ENCODE assay signal across 10 cellular contexts in the genomic region with DNA sequence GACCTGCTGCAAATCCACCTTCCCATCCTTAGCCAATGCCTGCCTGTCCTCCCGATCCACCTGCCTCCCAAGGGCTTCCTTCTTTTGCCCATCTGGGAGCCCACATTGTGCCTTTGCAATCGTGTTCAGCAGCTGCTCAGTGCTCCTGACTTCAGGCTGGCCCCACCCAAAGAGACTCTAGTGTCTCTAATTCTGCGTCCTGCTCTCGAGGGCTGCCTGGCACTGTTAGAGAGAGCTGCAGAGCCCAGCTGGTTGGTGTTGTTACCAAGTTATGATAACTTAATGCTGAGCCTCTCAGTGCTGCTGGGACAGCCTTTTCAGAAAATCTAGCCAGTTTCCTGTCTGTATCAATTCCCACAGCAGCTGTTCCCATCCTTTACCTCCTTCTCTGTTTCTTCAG.
DNase-seq lines count a peak whose midpoint lies in the region; ATAC-seq and TF ChIP-seq lines count a peak whose summit lies in the region.
"Had no signal": no experiment of that assay in that cellular context is flagged by ENCODE, and none has a peak within 500 bp of the region (broad histone marks: within the 10 kb centered on the region; RNA-seq: fewer than 3 reads in every experiment).

No MANE protein-coding gene starts in this region.

- TF ChIP-seq CTCF in AG04450 (IDR thresholded peaks at IDR 0.05; ENCODE audit: low read depth, low read length) (no peak), KMS-11 (conservative IDR thresholded peaks at IDR 0.05; ENCODE audit: low read depth, low read length) (no peak), GM10266 (IDR thresholded peaks at IDR 0.05; ENCODE audit: control insufficient read depth, insufficient read depth, low read depth, missing control alignments) (no peak)

- peak overlapping the region; percentile 24; the same call in 1 of the 2 replicates for H3K9ac ChIP-seq in KMS-11

- POLR2A ChIA-PET in AG04450 (lab: Yijun Ruan, JAX), result no interaction called here

- DNase-seq in AG04450 (ENCODE audit: low read depth, low spot score) (no peak), GM10266 (ENCODE audit: extremely low spot score) (no peak), amniotic stem cell (lab: John Stamatoyannopoulos, UW) (no peak), dedifferentiated amniotic fluid mesenchymal stem cell (ENCODE audit: extremely low spot score) (no peak)
- DNase-seq in central memory CD8-positive, alpha-beta T cell (ENCODE audit: low spot score in 2 of 2), result no peak
- DNase-seq: activated gamma-delta T cell treated with Interleukin-2 at 50 U/mL for 16 hours, Kasumi-1 had no signal

- H3K4me1 Mint-ChIP-seq in central memory CD8-positive, alpha-beta T cell, result peaks cover 36% of the 10 kb centered on the region

- H3K27ac Mint-ChIP-seq in central memory CD8-positive, alpha-beta T cell (ENCODE audit: low read depth), result peak overlapping the region; percentile 66

- no peaks in the 10 kb centered on the region for H3K27me3 ChIP-seq in AG04450 (ENCODE audit: control insufficient read depth, insufficient read depth, low read length)
- no peaks in the 10 kb centered on the region for H3K27me3 ChIP-seq in KMS-11 (ENCODE audit: insufficient read depth, low read depth)
- no peaks in the 10 kb centered on the region for H3K27me3 ChIP-seq in muscle layer of duodenum (ENCODE audit: low read depth, low read length)

- H3K36me3 Mint-ChIP-seq in central memory CD8-positive, alpha-beta T cell (ENCODE audit: insufficient read depth), result peaks cover 1% of the 10 kb centered on the region

- H3K9me3 Mint-ChIP-seq in central memory CD8-positive, alpha-beta T cell, result no peaks in the 10 kb centered on the region

- peak overlapping the region; percentile 37 for H3K4me2 ChIP-seq in KMS-11

- H3K4me1 ChIP-seq in KMS-11 (ENCODE audit: low read depth, poor library complexity, severe bottlenecking) (peaks cover 60% of the 10 kb centered on the region), muscle layer of duodenum (ENCODE audit: control insufficient read depth in 1 of 2, insufficient read depth in 2 of 2, low read length in 2 of 2) (peaks cover 9 to 15% of the 10 kb centered on the region in 2 donors)

- CTCF ChIA-PET in AG04450 (lab: Charles Lee), result no interaction called here

- H3K9me3 ChIP-seq in AG04450 (ENCODE audit: control insufficient read depth, insufficient read depth, low read length) (no peaks in the 10 kb centered on the region), muscle layer of duodenum (ENCODE audit: control insufficient read depth in 1 of 2, low read length in 2 of 2) (no peaks in the 10 kb centered on the region)

- H3K27me3 Mint-ChIP-seq in central memory CD8-positive, alpha-beta T cell, result no peaks in the 10 kb centered on the region

- no peaks in the 10 kb centered on the region for H3K79me2 ChIP-seq in KMS-11 (ENCODE audit: insufficient read depth, low read depth)

- no peak overlapping the region for H3K4me3 ChIP-seq in AG04450 (ENCODE audit: low read depth, low read length)
- no peak overlapping the region for H3K4me3 ChIP-seq in KMS-11 (IDR thresholded peaks at IDR 0.05; ENCODE audit: insufficient read depth, low read depth, low read length)
- no peak overlapping the region for H3K4me3 ChIP-seq in muscle layer of duodenum (ENCODE audit: low read depth in 1 of 2, low read length in 2 of 2)

- no peak overlapping the region for H3K4me3 Mint-ChIP-seq in central memory CD8-positive, alpha-beta T cell

- ATAC-seq in central memory CD8-positive, alpha-beta T cell (replicated peaks; ENCODE audit: extremely low read depth, poor library complexity, severe bottlenecking), result no peak
- no peak for ATAC-seq in GM18519 (IDR thresholded peaks at IDR 0.05; ENCODE audit: low FRiP score, unreplicated experiment)

- H4K20me1 ChIP-seq in KMS-11 (ENCODE audit: insufficient read depth), result no peaks in the 10 kb centered on the region

- no peaks in the 10 kb centered on the region for H3K36me3 ChIP-seq in KMS-11 (ENCODE audit: insufficient read depth)
- peaks cover 3 to 11% of the 10 kb centered on the region in 2 donors for H3K36me3 ChIP-seq in muscle layer of duodenum (ENCODE audit: control insufficient read depth in 1 of 2, insufficient read depth in 2 of 2, low read length in 2 of 2)

- peak overlapping the region; percentile 58; the same call in 1 of the 2 replicates for H2AFZ ChIP-seq in KMS-11 (ENCODE audit: low read depth)

- H3K27ac ChIP-seq in AG04450 (ENCODE audit: low read depth, low read length) (peak overlapping the region; percentile 35), KMS-11 (peak overlapping the region; percentile 36; the same call in 1 of the 2 replicates), muscle layer of duodenum (ENCODE audit: low read length) (peak overlapping the region; percentile 40)
